Comparison of ENCODE assay signal across 8 cellular contexts in the genomic region with DNA sequence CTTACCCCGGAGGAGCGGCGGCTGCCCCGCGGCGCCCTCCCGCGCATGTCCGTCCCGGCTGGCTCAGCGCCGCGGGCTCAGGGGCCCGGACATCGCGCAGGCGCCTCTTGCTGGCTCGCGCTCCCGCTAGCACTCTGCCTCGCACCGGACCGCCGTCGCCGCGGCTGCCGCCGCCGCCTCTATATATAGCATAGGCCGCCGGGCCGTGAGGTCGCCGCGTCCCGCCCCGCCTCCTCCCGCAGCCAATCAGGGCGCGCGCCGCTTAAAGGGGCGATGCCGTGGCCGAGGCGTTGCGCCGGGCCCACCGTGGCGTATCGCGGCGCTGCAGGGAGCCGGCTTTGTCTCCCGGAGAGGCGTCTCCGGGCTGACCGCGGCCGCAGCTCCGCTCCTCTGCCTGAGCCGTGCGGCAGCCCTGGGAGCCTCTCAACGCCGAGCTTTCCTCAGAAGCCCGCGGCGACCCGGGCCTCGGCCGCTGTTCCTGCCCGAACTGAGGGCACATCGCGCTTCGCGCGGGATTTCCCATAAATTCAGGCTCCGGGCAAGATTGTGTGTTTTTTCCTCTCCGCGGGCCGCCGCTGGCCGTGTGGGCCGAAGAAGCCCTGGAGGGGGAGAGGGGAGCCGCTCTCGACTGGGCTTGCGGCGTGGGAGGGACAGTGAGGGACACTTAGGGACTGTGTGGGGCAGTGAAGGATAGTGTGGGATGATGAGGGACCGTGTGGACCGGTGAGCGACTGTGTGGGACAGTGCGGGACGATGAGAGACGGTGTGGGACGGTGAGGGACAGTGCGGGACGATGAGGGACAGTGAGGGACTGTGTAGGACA. TPM values are rescaled to one million over a fixed set of nuclear protein-coding genes. Genes with fewer than 3 reads are reported as not detected.
A peak's percentile ranks its signal among the peaks of the same experiment; 100 is the strongest.
DNase-seq lines count a peak whose midpoint lies in the region; ATAC-seq lines count a peak whose summit lies in the region.

A gene with protein sequence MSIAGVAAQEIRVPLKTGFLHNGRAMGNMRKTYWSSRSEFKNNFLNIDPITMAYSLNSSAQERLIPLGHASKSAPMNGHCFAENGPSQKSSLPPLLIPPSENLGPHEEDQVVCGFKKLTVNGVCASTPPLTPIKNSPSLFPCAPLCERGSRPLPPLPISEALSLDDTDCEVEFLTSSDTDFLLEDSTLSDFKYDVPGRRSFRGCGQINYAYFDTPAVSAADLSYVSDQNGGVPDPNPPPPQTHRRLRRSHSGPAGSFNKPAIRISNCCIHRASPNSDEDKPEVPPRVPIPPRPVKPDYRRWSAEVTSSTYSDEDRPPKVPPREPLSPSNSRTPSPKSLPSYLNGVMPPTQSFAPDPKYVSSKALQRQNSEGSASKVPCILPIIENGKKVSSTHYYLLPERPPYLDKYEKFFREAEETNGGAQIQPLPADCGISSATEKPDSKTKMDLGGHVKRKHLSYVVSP (minus strand): TSS at position 157 of the 823 bp plus-strand sequence. CDS start 10,690 bp downstream, outside the sequence.

- H3K79me1 ChIP-seq in mesenchymal stem cell (replicated peaks; ENCODE audit: low read length, poor library complexity, severe bottlenecking): no peaks in the 10 kb centered on the region

- H3K9me3 ChIP-seq in endocrine pancreas (ENCODE audit: control insufficient read depth, low read length) (no peaks in the 10 kb centered on the region), mesenchymal stem cell (ENCODE audit: control insufficient read depth, low read length) (no peaks in the 10 kb centered on the region)

- H3K4me3 ChIP-seq in endocrine pancreas (ENCODE audit: control insufficient read depth, insufficient read depth, low read length) (peak within 1 kb of the TSS; percentile 100), mesenchymal stem cell (ENCODE audit: insufficient read depth in 1 of 2, low read depth in 1 of 2, low read length in 2 of 2) (peak within 1 kb of the TSS; percentile 92 to 96)

- no peaks in the 10 kb centered on the region for H3K27me3 ChIP-seq in endocrine pancreas (ENCODE audit: control insufficient read depth, insufficient read depth, low read length)
- H3K27me3 ChIP-seq in mesenchymal stem cell (ENCODE audit: control insufficient read depth in 1 of 2, insufficient read depth in 1 of 2, low read length in 2 of 2): no peaks in the 10 kb centered on the region

- H3K18ac ChIP-seq in mesenchymal stem cell (ENCODE audit: low read depth in 1 of 2, low read length in 2 of 2): peak within 1 kb of the TSS; percentile 94 to 100

- DNase-seq in AG08395 (ENCODE audit: low spot score) (peak; percentile 96), NCI-H748 treated with DMSO at 0.1 percent for 48 hours (lab: John Stamatoyannopoulos, UW) (peak; percentile 38), mesenchymal stem cell (peak; percentile 95)
- DNase-seq in activated CD8-positive, alpha-beta memory T cell treated with anti-CD3 and anti-CD28 coated beads, Interleukin-2, amount 50 U/mL, for 4 hours: peak; percentile 90
- DNase-seq in stimulated activated CD8-positive, alpha-beta memory T cell treated with anti-CD3 and anti-CD28 coated beads, Interleukin-12 subunit alpha, Interleukin-12 subunit beta, amount 100 ng/mL, for 1 hour (ENCODE audit: low read depth): peak; percentile 77

- H3K4ac ChIP-seq in mesenchymal stem cell (ENCODE audit: low read depth in 1 of 2, low read length in 2 of 2): peak within 1 kb of the TSS; percentile 98 to 99

- H2AK5ac ChIP-seq in mesenchymal stem cell (ENCODE audit: low read length, severe bottlenecking): peak within 1 kb of the TSS; percentile 98

- peak within 1 kb of the TSS; percentile 97 for H2BK5ac ChIP-seq in mesenchymal stem cell (ENCODE audit: low read depth, low read length, poor library complexity, severe bottlenecking)

- peak within 1 kb of the TSS; percentile 74 to 99 for H3K14ac ChIP-seq in mesenchymal stem cell (ENCODE audit: low read length in 2 of 2)

- H3K27ac ChIP-seq in mesenchymal stem cell (ENCODE audit: low read length, poor library complexity, severe bottlenecking): peak within 1 kb of the TSS; percentile 66

- peak within 1 kb of the TSS; percentile 7 to 99 for H3K23ac ChIP-seq in mesenchymal stem cell (ENCODE audit: low read length in 2 of 2)

- H4K8ac ChIP-seq in mesenchymal stem cell (ENCODE audit: low read length): peak within 1 kb of the TSS; percentile 98

- peak within 1 kb of the TSS; percentile 100 for H3K9ac ChIP-seq in endocrine pancreas (ENCODE audit: control insufficient read depth, insufficient read depth, low read length)
- H3K9ac ChIP-seq in mesenchymal stem cell (ENCODE audit: low read length): peak within 1 kb of the TSS; percentile 97

- H2AFZ ChIP-seq in mesenchymal stem cell (ENCODE audit: low read depth, low read length): no peak within 1 kb of the TSS

- ATAC-seq in GM19043 (IDR thresholded peaks at IDR 0.05; ENCODE audit: low read depth, unreplicated experiment) (peak; percentile 86), HG03432 (IDR thresholded peaks at IDR 0.05; ENCODE audit: unreplicated experiment) (peak; percentile 90)

- peak within 1 kb of the TSS; percentile 80 for H3K4me2 ChIP-seq in mesenchymal stem cell (ENCODE audit: low read length, poor library complexity, severe bottlenecking)

- H2BK15ac ChIP-seq in mesenchymal stem cell (ENCODE audit: low read depth, poor library complexity, severe bottlenecking): peak within 1 kb of the TSS; percentile 93

- peak within 1 kb of the TSS; percentile 100 for H4K91ac ChIP-seq in mesenchymal stem cell (ENCODE audit: low read length)

- H2BK120ac ChIP-seq in mesenchymal stem cell (ENCODE audit: low read depth, low read length): peak within 1 kb of the TSS; percentile 98

- H3K36me3 ChIP-seq in endocrine pancreas (ENCODE audit: control insufficient read depth, insufficient read depth, low read length): no peaks in the 10 kb centered on the region
- H3K36me3 ChIP-seq in mesenchymal stem cell (ENCODE audit: control insufficient read depth in 1 of 2, insufficient read depth in 2 of 2, low read depth in 1 of 2, low read length in 2 of 2): no peaks in the 10 kb centered on the region

- 5% methylated on average over 91 of the region's 98 CpGs for WGBS in mesenchymal stem cell

- H3K4me1 ChIP-seq in endocrine pancreas (ENCODE audit: control insufficient read depth, insufficient read depth, low read length) (peaks cover 14% of the 10 kb centered on the region), mesenchymal stem cell (ENCODE audit: control insufficient read depth, insufficient read depth, low read depth, low read length) (peaks cover 15% of the 10 kb centered on the region)

- H2BK12ac ChIP-seq in mesenchymal stem cell (ENCODE audit: low read length in 2 of 2): peak within 1 kb of the TSS; percentile 98 to 100

RNA-seq across cellular contexts. Expression of the gene that starts here (rescaled TPM):
- polyA plus RNA-seq in mesenchymal stem cell (2013, experiment 1 of 2): 109 TPM
- 106 TPM for polyA plus RNA-seq in mesenchymal stem cell (2013, experiment 2 of 2)

Comparison
In these comparisons a context has a peak if more than half of its experiments do, and no peak if none do; other contexts are left out.
1. Peak in every context shown above with its lines: DNase-seq, ATAC-seq, H3K4me3 ChIP-seq and H3K27ac ChIP-seq.
2. DNase-seq: peak in every context shown above with its lines; median percentile 96 in AG08395; 95 in mesenchymal stem cell; 90 in activated CD8-positive, alpha-beta memory T cell treated with anti-CD3 and anti-CD28 coated beads, Interleukin-2, amount 50 U/mL, for 4 hours; 77 in stimulated activated CD8-positive, alpha-beta memory T cell treated with anti-CD3 and anti-CD28 coated beads, Interleukin-12 subunit alpha, Interleukin-12 subunit beta, amount 100 ng/mL, for 1 hour; 38 in NCI-H748 treated with DMSO at 0.1 percent for 48 hours.